1 cellular context compared by ENCODE assay signal in the genomic region with DNA sequence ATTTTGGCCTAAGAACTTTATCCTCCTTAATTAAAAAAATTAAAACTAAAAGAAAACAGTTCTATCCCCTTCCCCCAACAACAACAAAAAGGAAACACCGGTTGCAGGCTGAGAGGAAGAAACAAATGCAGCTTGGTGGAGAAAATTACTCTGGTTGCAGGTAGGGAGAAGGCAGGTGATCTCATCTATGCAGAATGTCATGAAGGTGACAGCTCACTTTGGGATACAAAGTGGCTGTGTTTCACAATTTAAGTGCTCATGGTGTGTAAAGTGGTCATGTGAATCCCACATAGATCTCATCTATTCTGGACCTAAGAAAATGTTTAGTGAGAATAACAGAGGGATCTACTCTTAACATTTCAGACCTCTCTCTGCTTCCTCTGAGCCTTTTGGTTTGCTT.
TF ChIP-seq lines count a peak whose summit lies in the region.

No MANE protein-coding gene starts in this region.

TF ChIP-seq in SK-N-SH treated with all-trans-retinoic acid at 6 μM for 48 hours, 23 proteins besides CTCF, POLR2A, EP300 and RAD21 (continued from another document):
- TF ChIP-seq, protein P1, sequence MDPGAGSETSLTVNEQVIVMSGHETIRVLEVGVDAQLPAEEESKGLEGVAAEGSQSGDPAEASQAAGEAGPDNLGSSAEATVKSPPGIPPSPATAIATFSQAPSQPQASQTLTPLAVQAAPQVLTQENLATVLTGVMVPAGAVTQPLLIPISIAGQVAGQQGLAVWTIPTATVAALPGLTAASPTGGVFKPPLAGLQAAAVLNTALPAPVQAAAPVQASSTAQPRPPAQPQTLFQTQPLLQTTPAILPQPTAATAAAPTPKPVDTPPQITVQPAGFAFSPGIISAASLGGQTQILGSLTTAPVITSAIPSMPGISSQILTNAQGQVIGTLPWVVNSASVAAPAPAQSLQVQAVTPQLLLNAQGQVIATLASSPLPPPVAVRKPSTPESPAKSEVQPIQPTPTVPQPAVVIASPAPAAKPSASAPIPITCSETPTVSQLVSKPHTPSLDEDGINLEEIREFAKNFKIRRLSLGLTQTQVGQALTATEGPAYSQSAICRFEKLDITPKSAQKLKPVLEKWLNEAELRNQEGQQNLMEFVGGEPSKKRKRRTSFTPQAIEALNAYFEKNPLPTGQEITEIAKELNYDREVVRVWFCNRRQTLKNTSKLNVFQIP (CRISPR knock-in tag; IDR thresholded peaks at IDR 0.05; ENCODE audit: borderline replicate concordance, low read depth) = no peak
- TF ChIP-seq SNAI2 (CRISPR knock-in tag; IDR thresholded peaks at IDR 0.05) (no peak), TCF4 (CRISPR knock-in tag; IDR thresholded peaks at IDR 0.05; ENCODE audit: borderline replicate concordance) (no peak), ZNF70 (CRISPR knock-in tag; IDR thresholded peaks at IDR 0.05) (no peak), ARNTL (CRISPR knock-in tag; IDR thresholded peaks at IDR 0.05; ENCODE audit: borderline replicate concordance, low read depth) (no peak), CSDC2 (CRISPR knock-in tag; IDR thresholded peaks at IDR 0.05) (no peak), ZFP3 (CRISPR knock-in tag; IDR thresholded peaks at IDR 0.05) (no peak)
- TF ChIP-seq, protein P2, sequence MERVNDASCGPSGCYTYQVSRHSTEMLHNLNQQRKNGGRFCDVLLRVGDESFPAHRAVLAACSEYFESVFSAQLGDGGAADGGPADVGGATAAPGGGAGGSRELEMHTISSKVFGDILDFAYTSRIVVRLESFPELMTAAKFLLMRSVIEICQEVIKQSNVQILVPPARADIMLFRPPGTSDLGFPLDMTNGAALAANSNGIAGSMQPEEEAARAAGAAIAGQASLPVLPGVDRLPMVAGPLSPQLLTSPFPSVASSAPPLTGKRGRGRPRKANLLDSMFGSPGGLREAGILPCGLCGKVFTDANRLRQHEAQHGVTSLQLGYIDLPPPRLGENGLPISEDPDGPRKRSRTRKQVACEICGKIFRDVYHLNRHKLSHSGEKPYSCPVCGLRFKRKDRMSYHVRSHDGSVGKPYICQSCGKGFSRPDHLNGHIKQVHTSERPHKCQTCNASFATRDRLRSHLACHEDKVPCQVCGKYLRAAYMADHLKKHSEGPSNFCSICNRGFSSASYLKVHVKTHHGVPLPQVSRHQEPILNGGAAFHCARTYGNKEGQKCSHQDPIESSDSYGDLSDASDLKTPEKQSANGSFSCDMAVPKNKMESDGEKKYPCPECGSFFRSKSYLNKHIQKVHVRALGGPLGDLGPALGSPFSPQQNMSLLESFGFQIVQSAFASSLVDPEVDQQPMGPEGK (CRISPR knock-in tag; IDR thresholded peaks at IDR 0.05; ENCODE audit: borderline replicate concordance) = no peak
TF ChIP-seq in SK-N-SH treated with all-trans-retinoic acid at 6 μM for 48 hours: peak in this region for 0.
